32 cellular contexts compared by ENCODE assay signal in the genomic region with DNA sequence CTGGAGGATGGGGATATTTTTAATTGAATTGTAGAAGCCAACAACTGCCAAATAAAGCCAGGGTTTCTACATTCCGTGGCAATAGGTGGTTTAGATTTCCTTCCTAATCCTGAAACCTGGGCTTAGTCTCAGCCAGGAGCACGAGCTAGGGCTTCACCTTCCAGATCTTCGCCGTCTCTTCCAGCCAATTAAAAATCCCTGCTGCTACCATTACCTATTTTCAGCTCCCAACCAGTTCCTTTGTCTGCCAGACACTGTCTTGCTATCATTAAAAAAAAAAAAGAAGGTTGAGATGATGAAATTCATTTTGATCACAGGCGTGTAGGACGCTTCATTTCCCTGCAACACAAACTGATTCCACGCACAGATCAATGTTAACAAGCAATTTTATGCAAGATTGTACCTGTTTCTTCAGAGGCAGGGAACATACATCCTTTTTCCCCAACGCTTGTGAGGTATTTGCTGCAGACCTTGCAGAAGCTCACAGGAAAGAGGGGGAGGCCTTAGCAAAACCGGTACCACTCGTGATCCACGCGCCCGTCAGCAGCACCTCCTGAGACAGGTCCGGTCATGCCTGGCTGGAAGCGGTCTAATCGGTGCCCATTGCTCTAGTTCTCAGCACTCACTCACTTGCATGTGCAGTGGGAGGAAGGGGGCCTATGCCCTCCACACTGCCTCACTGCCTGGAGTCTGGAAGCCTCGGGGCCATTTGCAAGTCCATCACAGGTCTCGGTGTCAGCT.
"Had no signal": no experiment of that assay in that cellular context is flagged by ENCODE, and none has a peak within 500 bp of the region (broad histone marks: within the 10 kb centered on the region; RNA-seq: fewer than 3 reads in every experiment).

No MANE protein-coding gene starts in this region.

- H3K4me3 ChIP-seq: gastroesophageal sphincter, hepatocyte, left lung, lower lobe of right lung, sigmoid colon, upper lobe of left lung had no signal

- DNase-seq: activated CD4-positive, alpha-beta memory T cell treated with anti-CD3 and anti-CD28 coated beads for 36 hours; activated CD4-positive, alpha-beta T cell treated with anti-CD3 and anti-CD28 coated beads, Interleukin-2, amount 10 ng/mL, durations not matched to agents 24 days and 14 days; activated CD4-positive, CD25-positive, alpha-beta regulatory T cell treated with anti-CD3 and anti-CD28 coated beads, Interleukin-2, amount 50 U/mL, for 72 hours; activated CD8-positive, alpha-beta memory T cell treated with anti-CD3 and anti-CD28 coated beads, Interleukin-2, amount 50 U/mL, for 4 hours; activated gamma-delta T cell treated with Interleukin-2 at 50 U/mL for 16 hours; activated naive CD4-positive, alpha-beta T cell treated with anti-CD3 and anti-CD28 coated beads, Interleukin-2, amount 50 U/mL, for 16 hours; activated T-cell treated with anti-CD3 and anti-CD28 coated beads, Interleukin-2, amount 50 U/mL, for 24 hours; amniotic stem cell; brain microvascular endothelial cell; central memory CD4-positive, alpha-beta T cell; dermis blood vessel endothelial cell; effector CD4-positive, alpha-beta T cell; kidney glomerular epithelial cell; left lung; mesendoderm; natural killer cell; retina; sigmoid colon; small intestine; stimulated activated CD4-positive, alpha-beta T cell treated with anti-CD3 and anti-CD28 coated beads, Interleukin-4, amount 100 ng/mL, for 4 hours; stimulated activated CD8-positive, alpha-beta memory T cell treated with anti-CD3 and anti-CD28 coated beads, Interleukin-4, amount 100 ng/mL, for 48 hours; stimulated activated naive CD8-positive, alpha-beta T cell treated with anti-CD3 and anti-CD28 coated beads, Interleukin-15, amount 100 ng/mL, for 72 hours; substantia nigra; SW 1271; T-helper 9 cell; upper lobe of left lung; WERI-Rb-1 had no signal

- ATAC-seq: gastroesophageal sphincter; left lung; lower lobe of right lung; natural killer cell; stimulated activated memory B cell treated with anti-CD40 and anti-IgM and Interleukin-4, amounts not matched to agents 10 μg/mL and 1 μg/mL and 100 μg/mL, for 72 hours; stimulated activated naive CD8-positive, alpha-beta T cell treated with anti-CD3 and anti-CD28 coated beads, Interleukin-15, amount 100 ng/mL, for 72 hours had no signal

- H3K4me2 ChIP-seq: hepatocyte had no signal

- H3K27ac ChIP-seq: brain microvascular endothelial cell, epithelial cell of prostate, gastroesophageal sphincter, hepatocyte, left lung, lower lobe of right lung, sigmoid colon, upper lobe of left lung, WERI-Rb-1 had no signal

- H3K27me3 ChIP-seq: hepatocyte, upper lobe of left lung had no signal

- H3K36me3 ChIP-seq: brain microvascular endothelial cell, gastroesophageal sphincter, left lung, lower lobe of right lung, sigmoid colon, upper lobe of left lung, WERI-Rb-1 had no signal

- H3K4me1 ChIP-seq: gastroesophageal sphincter, left lung, sigmoid colon had no signal

- H3K9me3 ChIP-seq: gastroesophageal sphincter, left lung, lower lobe of right lung, sigmoid colon, upper lobe of left lung had no signal

- H2AFZ ChIP-seq: hepatocyte had no signal
